18 cellular contexts compared by ENCODE assay signal in the genomic region with DNA sequence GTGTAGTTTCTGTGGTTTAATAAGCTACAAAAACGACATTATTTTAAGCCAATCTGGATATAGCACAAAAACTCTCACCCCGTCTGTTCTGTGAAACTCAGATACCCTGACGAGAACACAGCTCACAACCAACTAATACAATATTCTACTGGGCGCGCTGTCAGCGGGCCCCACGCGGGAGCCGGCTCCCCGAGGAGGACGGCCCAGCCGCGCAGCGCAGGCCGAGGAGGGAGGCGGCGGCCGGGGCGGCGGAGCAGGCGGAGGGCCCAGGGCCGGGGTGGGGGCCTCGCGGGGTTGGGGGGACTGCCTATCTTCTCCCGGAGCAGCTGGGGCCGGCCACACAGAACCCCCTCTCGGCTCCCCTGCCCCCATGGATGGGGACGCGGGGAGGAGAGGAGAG.
A peak's percentile ranks its signal among the peaks of the same experiment; 100 is the strongest.
DNase-seq lines count a peak whose midpoint lies in the region; ATAC-seq and TF ChIP-seq lines count a peak whose summit lies in the region.
"Had no signal": no experiment of that assay in that cellular context is flagged by ENCODE, and none has a peak within 500 bp of the region (broad histone marks: within the 10 kb centered on the region; RNA-seq: fewer than 3 reads in every experiment).

No MANE protein-coding gene starts in this region.

- H4K91ac ChIP-seq in neuronal stem cell (ENCODE audit: low read depth, low read length, poor library complexity) = no peak overlapping the region

- no peak overlapping the region for H2AK5ac ChIP-seq in neuronal stem cell (ENCODE audit: low read depth, low read length)

- H3K9me3 ChIP-seq in neuronal stem cell (replicated peaks in 1 of 2; ENCODE audit: control insufficient read depth in 2 of 2, insufficient read depth in 1 of 2, low read depth in 1 of 2, low read length in 2 of 2) = no peaks in the 10 kb centered on the region
- H3K9me3 ChIP-seq: BLaER1 treated with 17β-estradiol and CSF1 and Interleukin-3, amounts not matched to agents 10 nM and 100 nM had no signal

- H3K9ac ChIP-seq in neuronal stem cell (ENCODE audit: low read depth, low read length, poor library complexity) = no peak overlapping the region
- H3K9ac ChIP-seq: BLaER1 treated with 17β-estradiol and CSF1 and Interleukin-3, amounts not matched to agents 10 nM and 100 nM had no signal

- H2AFZ ChIP-seq in neuronal stem cell (ENCODE audit: low read length) = peak overlapping the region; percentile 32

- no peak overlapping the region for H4K8ac ChIP-seq in neuronal stem cell (ENCODE audit: low read depth, low read length)

- no peak overlapping the region for H2BK12ac ChIP-seq in neuronal stem cell (ENCODE audit: low read length)

- H2BK15ac ChIP-seq in neuronal stem cell (ENCODE audit: low read length) = no peak overlapping the region

- H3K27me3 ChIP-seq in H7 (ENCODE audit: control insufficient read depth, insufficient read depth, low read length) (peaks cover 22% of the 10 kb centered on the region), neuronal stem cell (ENCODE audit: control insufficient read depth in 3 of 3, insufficient read depth in 3 of 3, low read depth in 1 of 3, low read length in 3 of 3) (peaks cover 0 to 20% (median 9%) of the 10 kb centered on the region in 3 experiments)
- H3K27me3 ChIP-seq: BLaER1 treated with 17β-estradiol and CSF1 and Interleukin-3, amounts not matched to agents 10 nM and 100 nM had no signal

- TF ChIP-seq CTCF in coronary artery (IDR thresholded peaks at IDR 0.05) = no peak

- H3K4me1 ChIP-seq in neuronal stem cell (ENCODE audit: control insufficient read depth in 2 of 2, insufficient read depth in 1 of 2, low read depth in 1 of 2, low read length in 2 of 2) = peaks cover 12 to 49% of the 10 kb centered on the region in 2 donors

- no peak overlapping the region for H3K4ac ChIP-seq in neuronal stem cell (ENCODE audit: low read length)

- H3K4me2 ChIP-seq in neuronal stem cell (ENCODE audit: insufficient read depth, low read length, poor library complexity, severe bottlenecking) = no peak overlapping the region
- H3K4me2 ChIP-seq: BLaER1 treated with 17β-estradiol and CSF1 and Interleukin-3, amounts not matched to agents 10 nM and 100 nM had no signal

- ATAC-seq in GM18517 (IDR thresholded peaks at IDR 0.05; ENCODE audit: unreplicated experiment) = no peak

- H3K18ac ChIP-seq in neuronal stem cell (ENCODE audit: low read length) = no peak overlapping the region

- H3K27ac ChIP-seq in coronary artery = no peak overlapping the region
- H3K27ac ChIP-seq in neuronal stem cell (replicated peaks; ENCODE audit: low read length) = no peak overlapping the region
- H3K27ac ChIP-seq: 22Rv1; BLaER1 treated with 17β-estradiol and CSF1 and Interleukin-3, amounts not matched to agents 10 nM and 100 nM; HL-60 had no signal

- H3K14ac ChIP-seq in neuronal stem cell (ENCODE audit: low read length) = no peak overlapping the region

- H3K4me3 ChIP-seq in H7 (ENCODE audit: insufficient read depth, low read depth, low read length) (no peak overlapping the region), coronary artery (peak overlapping the region; percentile 33), neuronal stem cell (ENCODE audit: low read length in 2 of 2) (no peak overlapping the region)
- H3K4me3 ChIP-seq: BLaER1 treated with 17β-estradiol and CSF1 and Interleukin-3, amounts not matched to agents 10 nM and 100 nM had no signal

- no peak overlapping the region for H2BK120ac ChIP-seq in neuronal stem cell (ENCODE audit: low read depth, low read length)

- DNase-seq in AG20443 (ENCODE audit: low spot score) = peak; percentile 41
- peak; percentile 73 for DNase-seq in H7
- no peak for DNase-seq in coronary artery (ENCODE audit: low spot score)
- no peak for DNase-seq in neuronal stem cell (ENCODE audit: low spot score)
- DNase-seq in NCI-H2196 (lab: John Stamatoyannopoulos, UW; ENCODE audit: unreplicated experiment) = no peak
- no peak for DNase-seq in activated CD4-positive, alpha-beta T cell treated with anti-CD3 and anti-CD28 coated beads for 4 hours
- DNase-seq in NCI-H2196 treated with DMSO at 0.1 percent for 48 hours (lab: John Stamatoyannopoulos, UW; ENCODE audit: unreplicated experiment) = no peak
- DNase-seq: AML-193; Calu3; CD4-positive, CD25-positive, alpha-beta regulatory T cell; DMS 273 treated with DMSO at 0.1 percent for 48 hours; GOT3; HCEC 1CT; HFFc6 had no signal

- H3K23ac ChIP-seq in neuronal stem cell (ENCODE audit: low read depth, low read length, poor library complexity) = no peak overlapping the region

- H2BK5ac ChIP-seq in neuronal stem cell (ENCODE audit: low read length) = no peak overlapping the region

- no CpG with 5 or more reads among the region's 29 CpGs for WGBS in neuronal stem cell (ENCODE audit: extremely low coverage in 2 of 2, insufficient read length in 2 of 2, insufficient replicate concordance in 1 of 2), 2 donors

- H3K36me3 ChIP-seq in H7 (replicated peaks; ENCODE audit: control insufficient read depth, insufficient read depth, low read length) (no peaks in the 10 kb centered on the region), neuronal stem cell (replicated peaks in 1 of 2; ENCODE audit: control insufficient read depth in 2 of 2, insufficient read depth in 2 of 2, low read length in 2 of 2) (no peaks in the 10 kb centered on the region)
- H3K36me3 ChIP-seq: BLaER1 treated with 17β-estradiol and CSF1 and Interleukin-3, amounts not matched to agents 10 nM and 100 nM had no signal

- no peaks in the 10 kb centered on the region for H3K79me1 ChIP-seq in neuronal stem cell (ENCODE audit: low read depth, low read length)

Comparison
In these comparisons a context has a peak if more than half of its experiments do, and no peak if none do; other contexts are left out.
1. DNase-seq: peak in AG20443 (single experiment) and H7 (single experiment); none in coronary artery (single experiment), neuronal stem cell (single experiment), NCI-H2196 (single experiment), activated CD4-positive, alpha-beta T cell treated with anti-CD3 and anti-CD28 coated beads for 4 hours (0 of 2) and NCI-H2196 treated with DMSO at 0.1 percent for 48 hours (single experiment).